In genomic region chr1:111551623-111552470, GRCh38 we compare ENCODE assay signal across 28 cellular contexts. TPM values are rescaled to one million over a fixed set of nuclear protein-coding genes. Genes with fewer than 3 reads are reported as not detected.
A peak's percentile ranks its signal among the peaks of the same experiment; 100 is the strongest.
DNase-seq lines count a peak whose midpoint lies in the region; ATAC-seq, FAIRE-seq and TF ChIP-seq lines count a peak whose summit lies in the region.
"Had no signal": no experiment of that assay in that cellular context is flagged by ENCODE, and none has a peak within 500 bp of the region (broad histone marks: within the 10 kb centered on the region; RNA-seq: fewer than 3 reads in every experiment).

No MANE protein-coding gene starts in this region.

- H3K14ac ChIP-seq in IMR-90 (replicated peaks; ENCODE audit: low read depth, low read length) = peak overlapping the region; percentile 76; the same call in 1 of the 2 replicates
- no peak overlapping the region for H3K14ac ChIP-seq in H1 (ENCODE audit: insufficient read length)

- H3K27me3 Mint-ChIP-seq in GM23338 (ENCODE audit: insufficient read depth, low read depth, poor library complexity) = peaks cover 2% of the 10 kb centered on the region

- TF ChIP-seq EP300 in H1 (IDR thresholded peaks at IDR 0.05; ENCODE audit: borderline replicate concordance in 1 of 2, low read depth in 2 of 2, low read length in 2 of 2) = no peak

- H2AK9ac ChIP-seq in IMR-90 (replicated peaks; ENCODE audit: low read depth, low read length, poor library complexity) = no peak overlapping the region

- H3K56ac ChIP-seq in IMR-90 (ENCODE audit: extremely low read depth, insufficient read depth, low read length) = no peak overlapping the region
- H3K56ac ChIP-seq in H1 (replicated peaks; ENCODE audit: insufficient read length, low read depth, low read length) = no peak overlapping the region

- H3K23me2 ChIP-seq in H1 (ENCODE audit: low read depth, low read length) = no peaks in the 10 kb centered on the region

- FAIRE-seq in H1 (lab: Jason Lieb, UNC) (no peak), small intestine (lab: Jason Lieb, UNC) (no peak)
- FAIRE-seq: GM12891, GM19239 had no signal

- no peaks in the 10 kb centered on the region for H3F3A ChIP-seq in GM23338 (replicated peaks; ENCODE audit: low read depth)

- H3K36me3 Mint-ChIP-seq in GM23338 (ENCODE audit: low read depth) = no peaks in the 10 kb centered on the region
- H3K36me3 Mint-ChIP-seq: CD4-positive, alpha-beta memory T cell had no signal

- H2AFZ ChIP-seq in GM23338 (peak overlapping the region; percentile 76), IMR-90 (replicated peaks; ENCODE audit: low read length, poor library complexity) (no peak overlapping the region), H1 (ENCODE audit: low read length) (peak overlapping the region; percentile 5)

- H3K9me3 ChIP-seq in IMR-90 (ENCODE audit: control insufficient read depth, insufficient read depth, low read length) (no peaks in the 10 kb centered on the region), H1 (ENCODE audit: insufficient read depth in 2 of 2, low read depth in 1 of 2, low read length in 1 of 2) (no peaks in the 10 kb centered on the region), small intestine (ENCODE audit: control insufficient read depth, low read depth) (no peaks in the 10 kb centered on the region)
- H3K9me3 ChIP-seq: HAP-1, MG63, Peyer's patch, SK-N-SH had no signal

- H2BK5ac ChIP-seq in IMR-90 (ENCODE audit: low read depth, low read length, poor library complexity, severe bottlenecking) (no peak overlapping the region), H1 (ENCODE audit: low read depth, low read length) (no peak overlapping the region)

- H3K4me2 ChIP-seq in GM23338 (no peak overlapping the region), IMR-90 (ENCODE audit: low read depth, low read length) (no peak overlapping the region), H1 (ENCODE audit: insufficient read depth in 1 of 2, low read depth in 2 of 2, low read length in 2 of 2) (no peak overlapping the region)
- H3K4me2 ChIP-seq: SK-N-SH had no signal

- BruUV-seq in IMR-90 (replicated peaks; lab: Mats Ljungman, UMichigan) = no TSS peak

- TF ChIP-seq POLR2A in IMR-90 (IDR thresholded peaks at IDR 0.05; ENCODE audit: low read depth, low read length) (no peak), H1 (IDR thresholded peaks at IDR 0.05; ENCODE audit: control extremely low read depth in 1 of 2, low read depth in 2 of 2, low read length in 2 of 2) (no peak)

- H3K27me3 ChIP-seq in GM23338 (ENCODE audit: insufficient read depth) (no peaks in the 10 kb centered on the region), IMR-90 (ENCODE audit: control insufficient read depth, insufficient read depth, low read length) (no peaks in the 10 kb centered on the region), H1 (replicated peaks in 1 of 4; ENCODE audit: control insufficient read depth in 3 of 4, extremely low read depth in 1 of 4, insufficient read depth in 3 of 4, low read length in 3 of 4) (no peaks in the 10 kb centered on the region), small intestine (ENCODE audit: control insufficient read depth in 2 of 2, insufficient read depth in 2 of 2, low read length in 2 of 2) (no peaks in the 10 kb centered on the region), brain microvascular endothelial cell (replicated peaks) (no peaks in the 10 kb centered on the region)
- H3K27me3 ChIP-seq: MG63, Peyer's patch had no signal

- H4K8ac ChIP-seq in IMR-90 (ENCODE audit: low read depth in 2 of 2, low read length in 2 of 2) (peak overlapping the region in 1 of 2 experiments; percentile 37; a peak in 2 of 4 replicates), H1 (ENCODE audit: extremely low read depth, insufficient read depth, low read length) (no peak overlapping the region)

- peak overlapping the region; percentile 72; the same call in 1 of the 2 replicates for H3K18ac ChIP-seq in IMR-90 (ENCODE audit: low read depth, low read length)
- H3K18ac ChIP-seq in H1 (ENCODE audit: extremely low read depth, low read length) = no peak overlapping the region

- peak overlapping the region; percentile 53; the same call in 1 of the 2 replicates for H4K91ac ChIP-seq in IMR-90 (ENCODE audit: insufficient read depth, low read depth, low read length)
- no peak overlapping the region for H4K91ac ChIP-seq in H1 (replicated peaks; ENCODE audit: insufficient read length, low read length)

- no peak overlapping the region for H3K4me3 Mint-ChIP-seq in GM23338
- H3K4me3 Mint-ChIP-seq: CD4-positive, alpha-beta memory T cell had no signal

- H4K5ac ChIP-seq in IMR-90 (ENCODE audit: low read depth, low read length) (no peak overlapping the region; the same call in 1 of the 2 replicates), H1 (ENCODE audit: insufficient read length, low read depth, low read length) (no peak overlapping the region)

- H3K9ac ChIP-seq in IMR-90 (ENCODE audit: low read depth, low read length) (no peak overlapping the region), H1 (replicated peaks in 1 of 4; ENCODE audit: extremely low read depth in 1 of 4, low read depth in 3 of 4, low read length in 3 of 4) (no peak overlapping the region)
- H3K9ac ChIP-seq: SK-N-SH had no signal

- H3K4me3 ChIP-seq in GM23338 (no peak overlapping the region), IMR-90 (ENCODE audit: insufficient read depth, low read depth, low read length) (no peak overlapping the region), H1 (ENCODE audit: extremely low read depth in 1 of 4, insufficient read depth in 2 of 4, low read depth in 3 of 4, low read length in 4 of 4) (no peak overlapping the region), small intestine (ENCODE audit: low read depth in 1 of 2, low read length in 2 of 2) (no peak overlapping the region), brain microvascular endothelial cell (ENCODE audit: low read depth, low read length) (no peak overlapping the region)
- H3K4me3 ChIP-seq: HAP-1, MG63, Peyer's patch had no signal

- no peak overlapping the region for H3K27ac ChIP-seq in GM23338 (ENCODE audit: low read depth)
- no peak overlapping the region for H3K27ac ChIP-seq in IMR-90 (ENCODE audit: insufficient read depth, low read length)
- H3K27ac ChIP-seq in H1 (ENCODE audit: low read depth, low read length) = no peak overlapping the region
- H3K27ac ChIP-seq in small intestine (ENCODE audit: low read depth in 1 of 2, low read length in 1 of 2) = no peak overlapping the region
- H3K27ac ChIP-seq in brain microvascular endothelial cell = no peak overlapping the region
- H3K27ac ChIP-seq: HL-60, Peyer's patch had no signal

- H3K4ac ChIP-seq in IMR-90 (ENCODE audit: low read depth, low read length) = peak overlapping the region; percentile 69
- H3K4ac ChIP-seq in H1 (replicated peaks; ENCODE audit: insufficient read length, low read depth, low read length) = no peak overlapping the region

- H3K36me3 ChIP-seq in GM23338 (ENCODE audit: insufficient read depth) = no peaks in the 10 kb centered on the region
- no peaks in the 10 kb centered on the region for H3K36me3 ChIP-seq in IMR-90 (ENCODE audit: control insufficient read depth, insufficient read depth, low read length)
- H3K36me3 ChIP-seq in H1 (ENCODE audit: control insufficient read depth in 2 of 4, insufficient read depth in 4 of 4, low read length in 3 of 4) = no peaks in the 10 kb centered on the region
- no peaks in the 10 kb centered on the region for H3K36me3 ChIP-seq in small intestine (ENCODE audit: control insufficient read depth in 2 of 2, insufficient read depth in 2 of 2, low read length in 2 of 2)
- H3K36me3 ChIP-seq in brain microvascular endothelial cell (replicated peaks) = no peaks in the 10 kb centered on the region
- H3K36me3 ChIP-seq: HAP-1, MG63, Peyer's patch had no signal

- CTCF ChIA-PET in IMR-90 (lab: Yijun Ruan, JAX) (interaction anchor here (0.6 kb wide), 1 partner anchor 163 kb away, joined by 4 read pairs; no protein-coding TSS in a partner anchor), H1 (lab: Charles Lee; ENCODE audit: partially characterized antibody) (interaction anchor here (1.0 to 2.0 kb wide), 3 partner anchors 9 to 164 kb away, joined by 3 to 5 read pairs (median 3); no protein-coding TSS in a partner anchor)

- H3K4me1 Mint-ChIP-seq in GM23338 = no peaks in the 10 kb centered on the region

- peaks cover 6% of the 10 kb centered on the region; the same call in 1 of the 2 replicates for H3K9me1 ChIP-seq in IMR-90 (ENCODE audit: insufficient read depth, low read length)

- H3K79me2 ChIP-seq in GM23338 (replicated peaks; ENCODE audit: insufficient read depth) = no peaks in the 10 kb centered on the region
- no peaks in the 10 kb centered on the region for H3K79me2 ChIP-seq in H1 (ENCODE audit: control insufficient read depth in 1 of 2, insufficient read depth in 2 of 2, low read length in 2 of 2)

- H2BK12ac ChIP-seq in H1 (ENCODE audit: low read depth, low read length) = no peak overlapping the region

- DNase-seq in GM23338 (ENCODE audit: low spot score) (no peak), IMR-90 (no peak), H1 (ENCODE audit: low read depth in 1 of 2, low spot score in 2 of 2) (no peak), small intestine (peak; percentile 24), brain microvascular endothelial cell (no peak), inferior parietal cortex (ENCODE audit: extremely low spot score) (no peak), KG1 (lab: John Stamatoyannopoulos, UW) (no peak)
- DNase-seq: C1 segment of cervical spinal cord; CD4-positive, alpha-beta memory T cell; COR-L47; DMS79; EL; GF-D8; KBM-7; MG63; NCI-H2029; NCI-H446 treated with DMSO at 0.1 percent for 48 hours; NCI-H526; Peyer's patch; SK-N-SH; SW 1271 had no signal

- TF ChIP-seq CTCF in GM23338 (conservative IDR thresholded peaks at IDR 0.05; ENCODE audit: low read depth in 2 of 2) = no peak
- TF ChIP-seq CTCF in IMR-90 (conservative IDR thresholded peaks at IDR 0.05; ENCODE audit: low read depth, low read length) = no peak
- no peak for TF ChIP-seq CTCF in H1 (IDR thresholded peaks at IDR 0.05; ENCODE audit: control extremely low read depth in 1 of 3, insufficient read depth in 1 of 3, low read depth in 1 of 3, low read length in 3 of 3)
- no peak for TF ChIP-seq CTCF in brain microvascular endothelial cell (IDR thresholded peaks at IDR 0.05; ENCODE audit: low read depth, low read length, missing control alignments)

- H3K9me2 ChIP-seq in GM23338 (ENCODE audit: insufficient read depth) = no peaks in the 10 kb centered on the region
- H3K9me2 ChIP-seq: SK-N-SH had no signal

- H2BK20ac ChIP-seq in IMR-90 (ENCODE audit: low read depth, low read length) = peak overlapping the region; percentile 70
- H2BK20ac ChIP-seq in H1 (ENCODE audit: low read length) = no peak overlapping the region

- H2BK120ac ChIP-seq in IMR-90 (ENCODE audit: low read depth, low read length) (peak overlapping the region; percentile 78; the same call in 1 of the 2 replicates), H1 (replicated peaks; ENCODE audit: low read depth, low read length) (no peak overlapping the region)

- in situ Hi-C loops in IMR-90 (cut with MboI; ENCODE audit: low sequenced_read_pairs) = no loop called here
- in situ Hi-C loops in brain microvascular endothelial cell (cut with HindIII; ENCODE audit: low pct_ligation_motif_present, low sequenced_read_pairs) = no loop called here

- H3K9me3 Mint-ChIP-seq in GM23338 = no peaks in the 10 kb centered on the region; the same call in 1 of the 3 replicates
- H3K9me3 Mint-ChIP-seq: CD4-positive, alpha-beta memory T cell had no signal

- 0 out of 2 replicates have a peak overlapping the region, but pooled peaks have one; percentile 16 for H3K23ac ChIP-seq in IMR-90 (ENCODE audit: low read depth, low read length)
- H3K23ac ChIP-seq in H1 (ENCODE audit: insufficient read length) = no peak overlapping the region

- POLR2A ChIA-PET in IMR-90 (lab: Charles Lee; ENCODE audit: unreplicated experiment) = no interaction called here
- POLR2A ChIA-PET in H1 (lab: Charles Lee; ENCODE audit: partially characterized antibody) = no interaction called here

- 0 out of 2 replicates have a peak overlapping the region, but pooled peaks have one; percentile 13 for H2AK5ac ChIP-seq in IMR-90 (ENCODE audit: low read depth, low read length)
- H2AK5ac ChIP-seq in H1 (ENCODE audit: low read depth, low read length) = no peak overlapping the region

- intact Hi-C loops in IMR-90 (cut with micrococcal nuclease) = loop anchor here (5.0 kb wide), 1 partner anchor 35 kb away; no protein-coding TSS in a partner anchor

- H3K4me1 ChIP-seq in GM23338 (ENCODE audit: insufficient read depth) (no peaks in the 10 kb centered on the region), IMR-90 (ENCODE audit: control insufficient read depth, insufficient read depth, low read length) (no peaks in the 10 kb centered on the region; the same call in 1 of the 2 replicates), H1 (replicated peaks in 1 of 4; ENCODE audit: control insufficient read depth in 3 of 4, insufficient read depth in 4 of 4, low read length in 3 of 4) (no peaks in the 10 kb centered on the region), small intestine (ENCODE audit: control insufficient read depth in 2 of 2, insufficient read depth in 1 of 2, low read depth in 1 of 2, low read length in 1 of 2) (no peaks in the 10 kb centered on the region)
- H3K4me1 ChIP-seq: HAP-1, Peyer's patch had no signal

- dilution Hi-C loops in IMR-90 (cut with HindIII; ENCODE audit: low sequenced_read_pairs, unreplicated experiment) = no loop called here

- H4K20me1 ChIP-seq in GM23338 (replicated peaks; ENCODE audit: insufficient read depth) (no peaks in the 10 kb centered on the region), IMR-90 (ENCODE audit: insufficient read depth, low read length) (no peaks in the 10 kb centered on the region), H1 (replicated peaks in 1 of 2; ENCODE audit: control insufficient read depth in 1 of 2, insufficient read depth in 2 of 2, low read length in 2 of 2) (no peaks in the 10 kb centered on the region)

- TF ChIP-seq RAD21 in IMR-90 (IDR thresholded peaks at IDR 0.05; ENCODE audit: low read length) (no peak), H1 (IDR thresholded peaks at IDR 0.05 in 1 of 2, conservative IDR thresholded peaks at IDR 0.05 in 1 of 2; ENCODE audit: low read depth in 2 of 2, low read length in 2 of 2) (no peak)

- H2BK15ac ChIP-seq in IMR-90 (ENCODE audit: low read depth, low read length) (peak overlapping the region; percentile 15; the same call in 1 of the 3 replicates), H1 (ENCODE audit: low read length) (no peak overlapping the region)

- no peak for ATAC-seq in GM23338
- no peak for ATAC-seq in IMR-90 (ENCODE audit: low read depth)
- ATAC-seq in GM18517 (IDR thresholded peaks at IDR 0.05; ENCODE audit: unreplicated experiment) = no peak

- H3K79me1 ChIP-seq in IMR-90 (ENCODE audit: low read depth in 1 of 2, low read length in 2 of 2) = no peaks in the 10 kb centered on the region
- H3K79me1 ChIP-seq in H1 (ENCODE audit: low read depth, low read length) = no peaks in the 10 kb centered on the region

- no peak overlapping the region for H3K27ac Mint-ChIP-seq in GM23338
- H3K27ac Mint-ChIP-seq: CD4-positive, alpha-beta memory T cell had no signal

- 89% methylated on average over 5 of the region's 8 CpGs; no CpG with 5 or more reads in 1 of the 2 experiments for WGBS in IMR-90 (ENCODE audit: extremely low coverage in 2 of 2, insufficient read length in 1 of 2), 2 experiments
- WGBS in H1 (ENCODE audit: extremely low coverage in 1 of 2, insufficient coverage in 1 of 2, insufficient read length in 1 of 2, insufficient replicate concordance in 2 of 2, low coverage in 1 of 2, low lambda C conversion rate in 2 of 2, missing lambda C conversion rate in 1 of 2), 2 experiments = 79% methylated on average over 8 of the region's 8 CpGs; no CpG with 5 or more reads in 1 of the 2 experiments
- WGBS in small intestine, 3 donors = 76 to 81% (median 77%) methylated on average over 8 of the region's 8 CpGs

RNA-seq across cellular contexts. Expression of gene ADORA3, which starts 48.4 kb away (rescaled TPM):
- total RNA-seq in GM23338 (2014; rRNA removed; shearing (Covaris generic)) = not detected in 2 replicates
- not detected in 2 replicates for polyA plus RNA-seq in GM23338 (2016; fragmentation: Nextera tagmentation; extraction: Ambion mirVana)
- total RNA-seq in IMR-90 (2012; rRNA removed) = not detected in 2 replicates
- not detected in 2 replicates for polyA plus RNA-seq in IMR-90 (2012; rRNA removed)
- polyA plus RNA-seq in IMR-90 (2012; cell fraction: cytosol; rRNA removed) = not detected in 2 replicates
- polyA plus RNA-seq in IMR-90 (2012; cell fraction: nucleus; rRNA removed; ENCODE audit: low replicate concordance) = 0.03 TPM in 1 of 2 replicates, not detected in the other
- total RNA-seq in H1 (2021; fragmentation: NEBNext Ultra II Directional; extraction: Animal tissue kit (Norgen Biotek cat#: 25700)) = not detected in 2 replicates
- 0.03 TPM in 1 of 2 replicates, not detected in the other for polyA plus RNA-seq in H1 (2011; rRNA removed)
- not detected for polyA plus RNA-seq in H1 (2011; cell fraction: cytosol; rRNA removed)
- polyA plus RNA-seq in H1 (2011; cell fraction: nucleus; rRNA removed) = not detected
- polyA plus RNA-seq in H1 (2012, experiment 1 of 2) = not detected in 4 replicates
- not detected for polyA plus RNA-seq in H1 (2012, experiment 2 of 2)
- not detected for polyA plus RNA-seq in H1 (2013, experiment 1 of 2)
- polyA plus RNA-seq in H1 (2013, experiment 2 of 2) = not detected
- 0.39 TPM in 1 of 2 replicates, not detected in the other for polyA minus RNA-seq in H1 (2011; rRNA and poly(A)+ RNA removed)
- not detected for polyA minus RNA-seq in H1 (2011; cell fraction: cytosol; rRNA and poly(A)+ RNA removed)
- not detected for polyA minus RNA-seq in H1 (2011; cell fraction: nucleus; rRNA and poly(A)+ RNA removed)
- polyA plus RNA-seq in small intestine = 1 to 10 TPM; 2.5 to 4.6 (median 4.4) TPM
- total RNA-seq: A673 had no signal
- polyA plus RNA-seq: SK-N-SH had no signal

RNA-seq across cellular contexts. Expression of gene TMIGD3, which starts 48.4 kb away (rescaled TPM):
- total RNA-seq in GM23338 (2014; rRNA removed; shearing (Covaris generic)) = not detected in 2 replicates
- polyA plus RNA-seq in GM23338 (2016; fragmentation: Nextera tagmentation; extraction: Ambion mirVana) (not detected in 2 replicates), IMR-90 (2012; rRNA removed) (0.12 TPM in 1 of 2 replicates, not detected in the other), H1 (2011; rRNA removed) (not detected in 2 replicates), small intestine (1 to 10 TPM; 2.0 to 6.2 (median 2.7) TPM)
- under 0.01 TPM in 1 of 2 replicates, not detected in the other for total RNA-seq in IMR-90 (2012; rRNA removed)
- polyA plus RNA-seq in IMR-90 (2012; cell fraction: cytosol; rRNA removed) = 0.04 TPM in 1 of 2 replicates, not detected in the other
- 0.17 TPM in 1 of 2 replicates, not detected in the other for polyA plus RNA-seq in IMR-90 (2012; cell fraction: nucleus; rRNA removed; ENCODE audit: low replicate concordance)
- not detected in 2 replicates for total RNA-seq in H1 (2021; fragmentation: NEBNext Ultra II Directional; extraction: Animal tissue kit (Norgen Biotek cat#: 25700))
- not detected for polyA plus RNA-seq in H1 (2011; cell fraction: cytosol; rRNA removed)
- not detected for polyA plus RNA-seq in H1 (2011; cell fraction: nucleus; rRNA removed)
- polyA plus RNA-seq in H1 (2012, experiment 1 of 2) = not detected in 4 replicates
- not detected for polyA plus RNA-seq in H1 (2012, experiment 2 of 2)
- not detected for polyA plus RNA-seq in H1 (2013, experiment 1 of 2)
- not detected for polyA plus RNA-seq in H1 (2013, experiment 2 of 2)
- not detected in 2 replicates for polyA minus RNA-seq in H1 (2011; rRNA and poly(A)+ RNA removed)
- not detected for polyA minus RNA-seq in H1 (2011; cell fraction: cytosol; rRNA and poly(A)+ RNA removed)
- not detected for polyA minus RNA-seq in H1 (2011; cell fraction: nucleus; rRNA and poly(A)+ RNA removed)
- total RNA-seq: A673; CD4-positive, alpha-beta memory T cell; OCI-LY7 had no signal
- polyA plus RNA-seq: CD4-positive, alpha-beta memory T cell; SK-N-SH had no signal
